ENCODE assay signal across 8 cellular contexts in the genomic region with DNA sequence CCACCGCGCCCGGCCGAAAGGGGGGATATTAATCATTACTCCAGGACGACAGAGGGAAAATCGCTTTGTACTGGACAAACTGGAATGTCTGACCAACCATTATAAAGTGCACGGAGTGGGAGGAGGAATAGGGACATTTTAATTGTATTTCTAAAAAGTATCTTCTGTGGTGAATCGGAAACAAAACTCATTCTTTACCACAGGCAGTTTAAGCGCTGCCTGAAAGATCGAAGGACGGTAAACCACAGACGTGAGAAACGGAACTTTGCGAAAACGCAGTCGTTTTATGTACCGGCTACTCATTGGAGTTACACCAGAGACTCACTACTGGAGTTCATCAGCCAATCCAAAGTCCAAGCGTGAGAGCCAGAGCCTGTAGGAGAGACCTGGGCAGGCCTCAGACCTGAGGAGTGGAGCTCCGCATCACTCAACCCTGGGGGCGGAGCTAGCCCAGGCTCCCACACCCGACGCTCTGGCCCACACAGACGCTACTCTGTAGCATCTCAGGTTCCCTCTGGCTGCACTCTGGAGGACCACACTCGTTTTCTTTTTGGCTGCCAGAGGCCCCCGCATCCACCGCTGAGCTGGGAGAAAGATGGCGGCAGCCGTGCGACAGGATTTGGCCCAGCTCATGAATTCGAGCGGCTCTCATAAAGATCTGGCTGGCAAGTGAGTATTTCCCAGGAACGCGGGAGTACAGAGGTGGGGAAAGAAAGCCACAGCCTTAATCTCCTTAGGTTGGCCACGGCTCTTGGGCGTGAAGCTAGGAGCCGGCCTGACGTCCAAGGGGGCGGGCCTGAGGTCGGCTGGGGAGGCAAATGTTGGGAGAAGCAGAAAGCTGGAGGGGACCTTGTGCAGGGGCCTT. TPM values are rescaled to one million over a fixed set of nuclear protein-coding genes. Genes with fewer than 3 reads are reported as not detected.
A peak's percentile ranks its signal among the peaks of the same experiment; 100 is the strongest.
DNase-seq lines count a peak whose midpoint lies in the region; ATAC-seq and TF ChIP-seq lines count a peak whose summit lies in the region.

A gene (plus strand): TSS at position 554 of the 865 bp plus-strand sequence. CDS start 42 bp downstream, at position 596.

- intact Hi-C loops in left ventricle myocardium inferior (cut with micrococcal nuclease): no loop called here

- H3K27me3 Mint-ChIP-seq in progenitor cell of endocrine pancreas: peaks cover 7% of the 10 kb centered on the region

- peak within 1 kb of the TSS; percentile 99 for H3K4me3 Mint-ChIP-seq in progenitor cell of endocrine pancreas (ENCODE audit: low read depth)

- H3K27ac Mint-ChIP-seq in progenitor cell of endocrine pancreas: peak within 1 kb of the TSS; percentile 99

- peaks cover 40% of the 10 kb centered on the region for H3K4me1 ChIP-seq in left ventricle myocardium inferior

- H3K4me1 Mint-ChIP-seq in progenitor cell of endocrine pancreas (ENCODE audit: low read depth): peaks cover 21% of the 10 kb centered on the region

- no peaks in the 10 kb centered on the region for H3K36me3 Mint-ChIP-seq in progenitor cell of endocrine pancreas (ENCODE audit: insufficient read depth)

- peak; percentile 99 for ATAC-seq in GM18499 (IDR thresholded peaks at IDR 0.05; ENCODE audit: insufficient read depth, unreplicated experiment)
- ATAC-seq in HG02943 (IDR thresholded peaks at IDR 0.05; ENCODE audit: low read depth, unreplicated experiment): peak; percentile 99

- H3K27me3 ChIP-seq in left ventricle myocardium inferior (ENCODE audit: low read depth): no peaks in the 10 kb centered on the region

- no peaks in the 10 kb centered on the region for H3K36me3 ChIP-seq in left ventricle myocardium inferior

- peak within 1 kb of the TSS; percentile 90 for H3K27ac ChIP-seq in angular gyrus (ENCODE audit: low read depth, low read length)
- peak within 1 kb of the TSS; percentile 95 for H3K27ac ChIP-seq in left ventricle myocardium inferior (replicated peaks)

- peak; percentile 98 to 99 for DNase-seq in NCI-H187 (lab: John Stamatoyannopoulos, UW)
- DNase-seq in T-helper 2 cell: peak; percentile 78 to 100 (median 93)
- peak; percentile 96 for DNase-seq in left ventricle myocardium inferior
- peak; percentile 87 for DNase-seq in progenitor cell of endocrine pancreas (ENCODE audit: low spot score, unreplicated experiment)
- peak; percentile 97 for DNase-seq in ureter (ENCODE audit: low spot score)

- H3K9me3 ChIP-seq in left ventricle myocardium inferior (replicated peaks): no peaks in the 10 kb centered on the region

- no peaks in the 10 kb centered on the region for H3K9me3 Mint-ChIP-seq in progenitor cell of endocrine pancreas (ENCODE audit: low read depth)

- peak within 1 kb of the TSS; percentile 91 for H3K4me3 ChIP-seq in left ventricle myocardium inferior

- TF ChIP-seq CTCF in left ventricle myocardium inferior (IDR thresholded peaks at IDR 0.05; ENCODE audit: borderline replicate concordance) (peak; percentile 75), progenitor cell of endocrine pancreas (IDR thresholded peaks at IDR 0.05; ENCODE audit: unreplicated experiment) (peak; percentile 28)

RNA-seq across cellular contexts. Expression of the gene that starts here (rescaled TPM):
- 53.6 TPM for total RNA-seq in left ventricle myocardium inferior
- 36.4 and 42.7 TPM in 2 replicates for total RNA-seq in progenitor cell of endocrine pancreas
- total RNA-seq in ureter: 35.3 TPM

Comparison
In these comparisons a context has a peak if more than half of its experiments do, and no peak if none do; other contexts are left out.
1. Peak in every context shown above with its lines: DNase-seq, ATAC-seq, H3K4me3 ChIP-seq and H3K27ac ChIP-seq.